16 cellular contexts compared by ENCODE assay signal in genomic region chr20:9214676-9215075, GRCh38.
DNase-seq lines count a peak whose midpoint lies in the region; ATAC-seq and TF ChIP-seq lines count a peak whose summit lies in the region.
"Had no signal": no experiment of that assay in that cellular context is flagged by ENCODE, and none has a peak within 500 bp of the region (broad histone marks: within the 10 kb centered on the region; RNA-seq: fewer than 3 reads in every experiment).

No MANE protein-coding gene starts in this region.

- no peak for TF ChIP-seq EP300 in suprapubic skin (IDR thresholded peaks at IDR 0.05)

- peak; percentile 76 for ATAC-seq in omental fat pad (ENCODE audit: low FRiP score)
- no peak for ATAC-seq in GM19351 (IDR thresholded peaks at IDR 0.05; ENCODE audit: unreplicated experiment)
- ATAC-seq: natural killer cell, T-cell had no signal

- H3K4me3 ChIP-seq in epithelial cell of proximal tubule (ENCODE audit: low read depth, low read length) (no peak overlapping the region), suprapubic skin (no peak overlapping the region), lower leg skin (ENCODE audit: low read depth, poor library complexity, severe bottlenecking) (no peak overlapping the region)
- H3K4me3 ChIP-seq: tibial artery had no signal

- DNase-seq in GM04503 (ENCODE audit: low read depth) (peak; percentile 99), NOMO-1 (lab: John Stamatoyannopoulos, UW; ENCODE audit: unreplicated experiment in 2 of 2) (peak; percentile 67 to 85), epithelial cell of proximal tubule (ENCODE audit: low read depth) (peak; percentile 52), omental fat pad (ENCODE audit: low spot score) (no peak), suprapubic skin (ENCODE audit: low spot score in 2 of 2) (no peak), lower leg skin (ENCODE audit: low spot score in 2 of 2) (no peak), cortex of kidney (lab: John Stamatoyannopoulos, UW) (no peak)
- DNase-seq: activated CD4-positive, alpha-beta T cell treated with anti-CD3 and anti-CD28 coated beads for 48 hours; DMS 273 treated with DMSO at 0.1 percent for 48 hours; erythroblast; Kasumi-1; natural killer cell; NCI-H2029 treated with DMSO at 0.1 percent for 48 hours; T-cell; tibial artery had no signal

- intact Hi-C loops in lower leg skin (cut with DNase I; ENCODE audit: low total_unique reads): no loop called here

- H3K9me3 ChIP-seq in suprapubic skin: no peaks in the 10 kb centered on the region
- H3K9me3 ChIP-seq: tibial artery had no signal

- H3K27me3 ChIP-seq in suprapubic skin: no peaks in the 10 kb centered on the region
- H3K27me3 ChIP-seq: tibial artery had no signal

- 38% methylated on average over 3 of the region's 3 CpGs for WGBS in suprapubic skin
- WGBS in lower leg skin, 2 donors: 38 to 40% methylated on average over 3 of the region's 3 CpGs

- TF ChIP-seq POLR2A in suprapubic skin (IDR thresholded peaks at IDR 0.05) (no peak), lower leg skin (IDR thresholded peaks at IDR 0.05) (no peak)

- TF ChIP-seq CTCF in epithelial cell of proximal tubule (conservative IDR thresholded peaks at IDR 0.05; ENCODE audit: low read depth, low read length) (no peak), omental fat pad (IDR thresholded peaks at IDR 0.05) (no peak), suprapubic skin (IDR thresholded peaks at IDR 0.05) (no peak), lower leg skin (IDR thresholded peaks at IDR 0.05) (no peak)

- no peak overlapping the region for H3K27ac ChIP-seq in suprapubic skin
- H3K27ac ChIP-seq: tibial artery had no signal

- H3K36me3 ChIP-seq in suprapubic skin: no peaks in the 10 kb centered on the region
- H3K36me3 ChIP-seq: tibial artery had no signal

- no peaks in the 10 kb centered on the region for H3K4me1 ChIP-seq in suprapubic skin

Comparison
In these comparisons a context has a peak if more than half of its experiments do, and no peak if none do; other contexts are left out.
1. DNase-seq: peak in GM04503 (single experiment), NOMO-1 (2 of 2) and epithelial cell of proximal tubule (single experiment); none in omental fat pad (single experiment), suprapubic skin (0 of 2), lower leg skin (0 of 2) and cortex of kidney (single experiment).